In the genomic region with DNA sequence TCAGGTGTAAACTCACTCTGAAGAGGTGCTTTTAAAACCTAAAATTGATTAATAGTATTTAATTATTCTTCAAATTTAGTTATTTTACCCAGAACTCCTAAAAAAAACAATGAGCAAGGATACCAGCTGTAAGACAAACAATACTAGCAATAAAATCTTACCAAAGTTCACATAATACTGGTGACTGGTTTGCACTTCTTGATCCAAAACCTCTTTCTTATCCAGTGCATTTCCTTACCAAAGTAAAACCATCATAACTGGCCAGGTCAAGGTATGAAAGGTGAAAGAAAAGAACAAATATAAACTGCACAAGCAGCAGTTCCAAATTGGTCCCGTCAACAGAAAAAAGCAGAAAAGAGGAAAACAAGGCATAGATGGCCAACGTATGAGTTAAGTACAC, we compare ENCODE assay signal across 28 cellular contexts.
"Had no signal": no experiment of that assay in that cellular context is flagged by ENCODE, and none has a peak within 500 bp of the region (broad histone marks: within the 10 kb centered on the region; RNA-seq: fewer than 3 reads in every experiment).

No MANE protein-coding gene starts in this region.

- FAIRE-seq: colon had no signal

- DNase-seq: caudate nucleus; cerebellar nuclear complex; effector CD8-positive, alpha-beta T cell; endodermal cell; foreskin fibroblast; gastrocnemius medialis; head of caudate nucleus; left cardiac atrium; left ventricle myocardium superior; lower lobe of right lung; natural killer cell; sigmoid colon; spleen; stimulated activated CD8-positive, alpha-beta memory T cell treated with anti-CD3 and anti-CD28 coated beads, Interleukin-4, amount 100 ng/mL, for 48 hours; stimulated activated naive CD4-positive, alpha-beta T cell; substantia nigra; testis; tibial artery had no signal

- H3K4me3 ChIP-seq: gastrocnemius medialis, lower lobe of right lung, prostate gland, right atrium auricular region, sigmoid colon, spleen, testis, tibial artery had no signal

- H3K36me3 Mint-ChIP-seq: natural killer cell had no signal

- H3K9me3 ChIP-seq: gastrocnemius medialis, lower lobe of right lung, neutrophil, prostate gland, right atrium auricular region, sigmoid colon, spleen, testis, tibial artery had no signal

- H3K27ac ChIP-seq: epithelial cell of prostate, gastrocnemius medialis, lower lobe of right lung, neutrophil, parathyroid adenoma, prostate gland, right atrium auricular region, sigmoid colon, spleen, testis, tibial artery had no signal

- H3K4me3 Mint-ChIP-seq: dendritic cell treated with granulocyte-macrophage colony-stimulating factor and Interleukin-4, amounts not matched to agents 40 ng/mL and 50 ng/mL, for 4 days; endodermal cell; natural killer cell; neural crest cell; type B pancreatic cell had no signal

- H3K36me3 ChIP-seq: gastrocnemius medialis, prostate gland had no signal

- H3K27ac Mint-ChIP-seq: dendritic cell treated with granulocyte-macrophage colony-stimulating factor and Interleukin-4, amounts not matched to agents 40 ng/mL and 50 ng/mL, for 4 days; endodermal cell; natural killer cell; type B pancreatic cell had no signal

- ATAC-seq: esophagus mucosa, gastrocnemius medialis, left cardiac atrium, left ventricle myocardium superior, lower lobe of right lung, natural killer cell had no signal

- H3K9me3 Mint-ChIP-seq: dendritic cell treated with granulocyte-macrophage colony-stimulating factor and Interleukin-4, amounts not matched to agents 40 ng/mL and 50 ng/mL, for 4 days; endodermal cell; natural killer cell; neural crest cell; type B pancreatic cell had no signal

- H3K4me1 Mint-ChIP-seq: endodermal cell, neural crest cell had no signal

- H3K4me1 ChIP-seq: gastrocnemius medialis, lower lobe of right lung, parathyroid adenoma, prostate gland, right atrium auricular region, spleen, testis, tibial artery had no signal

- H3K27me3 Mint-ChIP-seq: dendritic cell treated with granulocyte-macrophage colony-stimulating factor and Interleukin-4, amounts not matched to agents 40 ng/mL and 50 ng/mL, for 4 days; type B pancreatic cell had no signal

- H3K27me3 ChIP-seq: gastrocnemius medialis, neutrophil, right atrium auricular region, sigmoid colon, spleen, testis, tibial artery had no signal
